ENCODE assay signal across 20 cellular contexts in genomic region chr10:120507651-120508050, GRCh38. TPM values are rescaled to one million over a fixed set of nuclear protein-coding genes. Genes with fewer than 3 reads are reported as not detected.
"Had no signal": no experiment of that assay in that cellular context is flagged by ENCODE, and none has a peak within 500 bp of the region (broad histone marks: within the 10 kb centered on the region; RNA-seq: fewer than 3 reads in every experiment).

No MANE protein-coding gene starts in this region.

- H3K4me1 ChIP-seq: gastrocnemius medialis, left lung, psoas muscle, thyroid gland had no signal

- H3K27ac ChIP-seq: coronary artery, gastrocnemius medialis, left lung, ovary, psoas muscle, sigmoid colon, stomach, thyroid gland had no signal

- H3K4me1 Mint-ChIP-seq: naive thymus-derived CD8-positive, alpha-beta T cell; stimulated activated effector memory CD8-positive, alpha-beta T cell treated with anti-CD3 and anti-CD28 coated beads, Interleukin-12 subunit alpha, Interleukin-12 subunit beta, amount 100 ng/mL, for 72 hours had no signal

- H3K36me3 ChIP-seq: gastrocnemius medialis, left lung, ovary, sigmoid colon, stomach, thyroid gland had no signal

- H3K27ac Mint-ChIP-seq: naive thymus-derived CD8-positive, alpha-beta T cell; stimulated activated effector memory CD8-positive, alpha-beta T cell treated with anti-CD3 and anti-CD28 coated beads, Interleukin-12 subunit alpha, Interleukin-12 subunit beta, amount 100 ng/mL, for 72 hours had no signal

- DNase-seq: dermis blood vessel endothelial cell; effector memory CD4-positive, alpha-beta T cell; gastrocnemius medialis; left cardiac atrium; left lung; mesendoderm; naive thymus-derived CD8-positive, alpha-beta T cell; occipital lobe; ovary; psoas muscle; right cardiac atrium; sigmoid colon; stimulated activated CD4-positive, alpha-beta T cell treated with anti-CD3 and anti-CD28 coated beads, Interleukin-4, amount 100 ng/mL, for 24 hours; stimulated activated naive CD4-positive, alpha-beta T cell treated with Interleukin-2 at 50 U/mL for 16 hours; stomach; thyroid gland; trophoblast cell had no signal

- ATAC-seq: gastrocnemius medialis; left cardiac atrium; left lung; naive thymus-derived CD8-positive, alpha-beta T cell; psoas muscle; right cardiac atrium had no signal

- H3K9me3 Mint-ChIP-seq: stimulated activated effector memory CD8-positive, alpha-beta T cell treated with anti-CD3 and anti-CD28 coated beads, Interleukin-12 subunit alpha, Interleukin-12 subunit beta, amount 100 ng/mL, for 72 hours had no signal

- H3K9me3 ChIP-seq: gastrocnemius medialis, left lung, ovary, psoas muscle, sigmoid colon, stomach, thyroid gland had no signal

- H3K36me3 Mint-ChIP-seq: naive thymus-derived CD8-positive, alpha-beta T cell; stimulated activated effector memory CD8-positive, alpha-beta T cell treated with anti-CD3 and anti-CD28 coated beads, Interleukin-12 subunit alpha, Interleukin-12 subunit beta, amount 100 ng/mL, for 72 hours had no signal

- H3K27me3 ChIP-seq: gastrocnemius medialis, left lung, ovary, sigmoid colon, thyroid gland had no signal

- H3K4me3 ChIP-seq: coronary artery, gastrocnemius medialis, left lung, ovary, psoas muscle, sigmoid colon, stomach, thyroid gland had no signal

- H3K4me3 Mint-ChIP-seq: naive thymus-derived CD8-positive, alpha-beta T cell; stimulated activated effector memory CD8-positive, alpha-beta T cell treated with anti-CD3 and anti-CD28 coated beads, Interleukin-12 subunit alpha, Interleukin-12 subunit beta, amount 100 ng/mL, for 72 hours had no signal

RNA-seq across cellular contexts. Expression of gene PLPP4, which starts 50.6 kb away (rescaled TPM):
- total RNA-seq: gastrocnemius medialis; left cardiac atrium; naive thymus-derived CD8-positive, alpha-beta T cell; psoas muscle; right cardiac atrium; stomach had no signal
- polyA plus RNA-seq: esophagus; naive thymus-derived CD8-positive, alpha-beta T cell; psoas muscle; stomach had no signal
